Comparison of ENCODE assay signal across 8 cellular contexts in the genomic region with DNA sequence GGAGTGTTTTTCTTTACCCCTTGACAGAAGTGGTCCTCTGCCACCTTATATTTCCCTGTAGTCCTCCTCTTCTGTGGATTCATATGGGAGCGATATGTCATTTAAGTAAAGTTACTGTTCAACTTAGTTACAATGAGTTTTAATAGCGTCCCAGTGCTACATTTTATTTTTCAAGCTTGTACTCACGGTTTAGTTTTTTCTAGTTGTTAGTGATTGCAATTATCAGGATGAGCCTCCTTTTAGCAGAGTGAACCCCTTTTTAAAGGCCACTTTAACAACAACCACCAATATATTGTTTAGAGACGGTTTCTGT. TPM values are rescaled to one million over a fixed set of nuclear protein-coding genes. Genes with fewer than 3 reads are reported as not detected.
DNase-seq lines count a peak whose midpoint lies in the region; ATAC-seq, FAIRE-seq and TF ChIP-seq lines count a peak whose summit lies in the region.

No MANE protein-coding gene starts in this region.

- H3F3A ChIP-seq in PC-9 (ENCODE audit: insufficient read depth, low read depth): peaks cover 40% of the 10 kb centered on the region

- no peaks in the 10 kb centered on the region for H3K9me2 ChIP-seq in PC-9 (ENCODE audit: insufficient read depth)

- peaks cover 38% of the 10 kb centered on the region for H3K4me1 ChIP-seq in PC-9 (replicated peaks; ENCODE audit: insufficient read depth)

- H3K36me3 ChIP-seq in PC-9 (ENCODE audit: low read depth): peaks cover 33% of the 10 kb centered on the region

- no peaks in the 10 kb centered on the region for H3K9me3 Mint-ChIP-seq in CD4-positive, alpha-beta T cell
- H3K9me3 Mint-ChIP-seq in osteocyte (ENCODE audit: unreplicated experiment): no peaks in the 10 kb centered on the region

- no peak for FAIRE-seq in HTR-8/SVneo (lab: Jason Lieb, UNC)

- TF ChIP-seq CTCF in CD4-positive, alpha-beta T cell (IDR thresholded peaks at IDR 0.05): peak; percentile 18
- no peak for TF ChIP-seq CTCF in PC-9 (conservative IDR thresholded peaks at IDR 0.05)
- no peak for TF ChIP-seq CTCF in osteocyte (IDR thresholded peaks at IDR 0.05)

- peak overlapping the region; percentile 99 for H3K4me2 ChIP-seq in PC-9

- TF ChIP-seq POLR2A in GM18505 (IDR thresholded peaks at IDR 0.05; ENCODE audit: borderline replicate concordance, extremely low read depth, insufficient read depth, insufficient read length): no peak

- peaks cover 46% of the 10 kb centered on the region for H3K4me1 Mint-ChIP-seq in CD4-positive, alpha-beta T cell (ENCODE audit: low read depth)
- peaks cover 42% of the 10 kb centered on the region for H3K4me1 Mint-ChIP-seq in osteocyte (ENCODE audit: unreplicated experiment)

- no peak for DNase-seq in CD4-positive, alpha-beta T cell
- no peak for DNase-seq in PC-9
- no peak for DNase-seq in epithelial cell of prostate (ENCODE audit: low read depth, low spot score)
- no peak for DNase-seq in osteocyte (ENCODE audit: extremely low spot score, unreplicated experiment)
- DNase-seq in HTR-8/SVneo (ENCODE audit: insufficient read length, low spot score): no peak
- no peak for DNase-seq in glomerular visceral epithelial cell (ENCODE audit: extremely low spot score)

- H3K27ac ChIP-seq in CD4-positive, alpha-beta T cell (ENCODE audit: low read depth, low read length): peak overlapping the region; percentile 98
- H3K27ac ChIP-seq in PC-9 (peak overlapping the region; percentile 84), epithelial cell of prostate (peak overlapping the region; percentile 92)

- H3K36me3 Mint-ChIP-seq in CD4-positive, alpha-beta T cell (ENCODE audit: low read depth): peaks cover 61% of the 10 kb centered on the region
- peaks cover 22% of the 10 kb centered on the region for H3K36me3 Mint-ChIP-seq in osteocyte (ENCODE audit: unreplicated experiment)

- H3K79me2 ChIP-seq in PC-9 (ENCODE audit: low read depth): peaks cover 65% of the 10 kb centered on the region

- H3K9me3 ChIP-seq in CD4-positive, alpha-beta T cell (ENCODE audit: control insufficient read depth, low read length): no peaks in the 10 kb centered on the region
- no peaks in the 10 kb centered on the region for H3K9me3 ChIP-seq in PC-9 (ENCODE audit: insufficient read depth, low read depth)

- H2AFZ ChIP-seq in PC-9: no peak overlapping the region

- peak overlapping the region; percentile 97 for H3K4me3 ChIP-seq in PC-9

- H4K20me1 ChIP-seq in PC-9 (ENCODE audit: insufficient read depth): peaks cover 50% of the 10 kb centered on the region

- no peak for ATAC-seq in CD4-positive, alpha-beta T cell (ENCODE audit: poor library complexity)
- ATAC-seq in GM21447 (IDR thresholded peaks at IDR 0.05; ENCODE audit: unreplicated experiment) (no peak), GM18505 (IDR thresholded peaks at IDR 0.05; ENCODE audit: unreplicated experiment) (no peak)

- H3K4me3 Mint-ChIP-seq in CD4-positive, alpha-beta T cell: peak overlapping the region; percentile 98
- H3K4me3 Mint-ChIP-seq in osteocyte (ENCODE audit: unreplicated experiment): peak overlapping the region; percentile 99

- POLR2A ChIA-PET in CD4-positive, alpha-beta T cell (lab: Charles Lee): interaction anchor here (1.0 to 6.9 kb wide), 13 partner anchors 9 to 258 kb away, joined by 3 to 208 read pairs (median 9); partner anchors contain the start of genes ANKRD42, CCDC90B, DDIAS and PRCP
- POLR2A ChIA-PET in PC-9 (lab: Charles Lee; ENCODE audit: unreplicated experiment): no interaction called here

- peak overlapping the region; percentile 100 for H3K27ac Mint-ChIP-seq in CD4-positive, alpha-beta T cell
- peak overlapping the region; percentile 100 for H3K27ac Mint-ChIP-seq in osteocyte (ENCODE audit: unreplicated experiment)

- intact Hi-C loops in CD4-positive, alpha-beta T cell (cut with DNase I, micrococcal nuclease): loop anchor here (2.0 to 5.0 kb wide), 2 partner anchors 34 to 186 kb away; partner anchors contain the start of gene ANKRD42 (in 1 of the 2)
- intact Hi-C loops in PC-9 (cut with micrococcal nuclease; ENCODE audit: unreplicated experiment): loop anchor here (5.0 kb wide), 2 partner anchors 129 to 441 kb away; partner anchors contain the start of gene CCDC90B

- CTCF ChIA-PET in CD4-positive, alpha-beta T cell (lab: Charles Lee): interaction anchor here (1.3 to 1.9 kb wide), 2 partner anchors 15 to 258 kb away, joined by 5 to 6 read pairs; partner anchors contain the start of gene PRCP
- CTCF ChIA-PET in PC-9 (lab: Charles Lee): no interaction called here

- no peaks in the 10 kb centered on the region for H3K27me3 ChIP-seq in CD4-positive, alpha-beta T cell (ENCODE audit: control insufficient read depth, insufficient read depth, low read length)
- H3K27me3 ChIP-seq in PC-9 (ENCODE audit: insufficient read depth, low read depth): no peaks in the 10 kb centered on the region

- BruUV-seq in PC-9 (replicated peaks; lab: Mats Ljungman, UMichigan): no TSS peak

- H3K27me3 Mint-ChIP-seq in CD4-positive, alpha-beta T cell: no peaks in the 10 kb centered on the region
- H3K27me3 Mint-ChIP-seq in osteocyte (ENCODE audit: unreplicated experiment): no peaks in the 10 kb centered on the region

RNA-seq across cellular contexts. Expression of gene PCF11, which starts 1.5 kb away (rescaled TPM):
- total RNA-seq in CD4-positive, alpha-beta T cell: 100 to 1,000 TPM; 119 to 124 TPM
- 43.1 and 52.9 TPM in 2 replicates for total RNA-seq in PC-9 (2021)
- 56.0 and 66.6 TPM in 2 replicates for total RNA-seq in osteocyte

RNA-seq across cellular contexts. Expression of gene ANKRD42, which starts 35.1 kb away (rescaled TPM):
- 10 to 100 TPM in 1 of 2 experiments, 1 to 10 TPM in 1; 8.6 to 10.0 TPM for total RNA-seq in CD4-positive, alpha-beta T cell
- total RNA-seq in PC-9 (2021) (6.8 and 10.4 TPM in 2 replicates), osteocyte (8.8 and 9.8 TPM in 2 replicates)
